9 cellular contexts compared by ENCODE assay signal in the genomic region with DNA sequence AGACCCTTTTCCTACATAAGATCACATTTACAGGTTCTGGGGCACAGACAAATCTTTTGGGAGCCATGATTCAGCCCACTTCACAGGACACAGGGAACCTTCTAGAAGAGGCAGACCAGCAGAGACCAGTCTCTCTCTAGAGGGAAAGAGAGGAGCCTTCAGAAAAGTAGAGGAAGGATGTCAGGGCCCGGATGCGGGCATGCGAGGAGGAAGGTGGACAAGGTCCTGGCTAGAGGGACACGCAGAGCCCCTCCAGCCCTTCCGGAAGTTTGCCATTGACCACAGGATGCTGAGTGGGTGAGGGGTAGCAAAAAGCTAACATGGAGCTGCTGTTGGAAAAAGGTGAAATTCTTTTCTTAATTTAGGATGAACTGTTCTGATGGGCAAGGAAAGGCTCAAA.
"Had no signal": no experiment of that assay in that cellular context is flagged by ENCODE, and none has a peak within 500 bp of the region (broad histone marks: within the 10 kb centered on the region; RNA-seq: fewer than 3 reads in every experiment).

No MANE protein-coding gene starts in this region.

- DNase-seq: activated CD4-positive, alpha-beta T cell treated with anti-CD3 and anti-CD28 coated beads for 48 hours; caudate nucleus; cortex of kidney; effector memory CD4-positive, alpha-beta T cell; gastrocnemius medialis; left ventricle myocardium inferior had no signal

- H3K9me3 ChIP-seq: gastrocnemius medialis, left ventricle myocardium inferior, tibial nerve had no signal

- H3K27me3 ChIP-seq: tibial nerve had no signal

- H3K36me3 ChIP-seq: gastrocnemius medialis, left ventricle myocardium inferior had no signal

- H3K4me1 ChIP-seq: gastrocnemius medialis, tibial nerve had no signal

- H3K27ac ChIP-seq: epithelial cell of prostate, gastrocnemius medialis, left ventricle myocardium inferior, skin epidermis, tibial nerve had no signal

- H3K4me3 ChIP-seq: gastrocnemius medialis, left ventricle myocardium inferior, skin epidermis, tibial nerve had no signal

- ATAC-seq: gastrocnemius medialis had no signal
